34 cellular contexts compared by ENCODE assay signal in the genomic region with DNA sequence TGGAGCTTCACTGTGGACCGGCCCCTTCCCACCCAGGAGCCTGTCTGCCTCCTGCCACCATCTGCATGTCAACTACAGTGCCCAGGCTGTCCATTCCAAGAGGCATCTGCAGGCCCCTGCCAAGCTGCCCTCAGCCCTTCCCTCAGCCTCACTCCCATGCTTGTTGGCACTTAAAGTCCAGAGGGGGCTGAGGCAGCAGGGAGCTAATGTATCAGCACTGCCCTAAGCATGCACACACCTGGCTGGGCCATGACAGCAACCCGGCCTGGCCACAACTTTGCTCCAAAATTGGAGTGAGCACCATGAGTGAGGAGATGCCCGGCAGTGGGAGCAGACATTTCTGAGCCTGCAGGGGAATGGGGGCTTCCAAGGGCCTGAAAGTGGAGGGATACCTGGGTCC.
"Had no signal": no experiment of that assay in that cellular context is flagged by ENCODE, and none has a peak within 500 bp of the region (broad histone marks: within the 10 kb centered on the region; RNA-seq: fewer than 3 reads in every experiment).

No MANE protein-coding gene starts in this region.

- H3K36me3 ChIP-seq: MG63 had no signal

- H3K4me2 ChIP-seq: KMS-11 had no signal

- H3K4me3 ChIP-seq: MG63 had no signal

- H3K27me3 ChIP-seq: MG63 had no signal

- H3K27ac ChIP-seq: KMS-11 had no signal

- DNase-seq: Karpas-422, Kasumi-1, MG63, MM.1S, MV-4-11, NCI-H1048, NCI-H1092, NCI-H1092 treated with DMSO at 0.1 percent for 48 hours, NCI-H1105, NCI-H1105 treated with DMSO at 0.1 percent for 48 hours, NCI-H1417, NCI-H1417 treated with DMSO at 0.1 percent for 48 hours, NCI-H1436, NCI-H1436 treated with DMSO at 0.1 percent for 48 hours, NCI-H146, NCI-H1694, NCI-H1694 treated with DMSO at 0.1 percent for 48 hours, NCI-H187, NCI-H187 treated with DMSO at 0.1 percent for 48 hours, NCI-H1930, NCI-H2029, NCI-H2029 treated with DMSO at 0.1 percent for 48 hours, NCI-H2081, NCI-H2081 treated with DMSO at 0.1 percent for 48 hours, NCI-H2107, NCI-H2171, NCI-H2171 treated with DMSO at 0.1 percent for 48 hours, NCI-H2227 treated with DMSO at 0.1 percent for 48 hours, NCI-H226, NCI-H345, NCI-H446, NCI-H446 treated with DMSO at 0.1 percent for 48 hours, NCI-H510A had no signal

- H3K9ac ChIP-seq: KMS-11 had no signal
